In genomic region chr9:110148384-110148783, GRCh38 we compare ENCODE assay signal across 8 cellular contexts. TPM values are rescaled to one million over a fixed set of nuclear protein-coding genes. Genes with fewer than 3 reads are reported as not detected.
DNase-seq lines count a peak whose midpoint lies in the region; ATAC-seq and TF ChIP-seq lines count a peak whose summit lies in the region.

No MANE protein-coding gene starts in this region.

- no peaks in the 10 kb centered on the region for H3K36me3 ChIP-seq in endodermal cell (ENCODE audit: control insufficient read depth, insufficient read depth, low read length)

- no peak overlapping the region for H3K27ac Mint-ChIP-seq in endodermal cell

- no peak overlapping the region for H3K4me3 Mint-ChIP-seq in endodermal cell

- peak; percentile 69 for DNase-seq in NOMO-1 treated with DMSO at 0.1 percent for 48 hours (lab: John Stamatoyannopoulos, UW; ENCODE audit: unreplicated experiment)
- DNase-seq in stimulated activated CD4-positive, alpha-beta T cell treated with anti-CD3 and anti-CD28 coated beads, Interleukin-1b, Interleukin-23, amount 100 ng/mL, for 48 hours = peak; percentile 83
- DNase-seq in islet precursor cell = no peak
- no peak for DNase-seq in NCI-H2171 treated with DMSO at 0.1 percent for 48 hours (lab: John Stamatoyannopoulos, UW)
- DNase-seq in endodermal cell = no peak

- no peak overlapping the region for H3K4me3 ChIP-seq in endodermal cell (ENCODE audit: low read length)

- WGBS in endodermal cell (ENCODE audit: insufficient coverage in 1 of 2, insufficient read length in 1 of 2), 2 experiments = 85 to 92% methylated on average over 5 to 7 of the region's 7 CpGs

- H3K27ac ChIP-seq in cingulate gyrus (ENCODE audit: low read depth, low read length) = peak overlapping the region; percentile 25
- no peak overlapping the region for H3K27ac ChIP-seq in endodermal cell (ENCODE audit: low read depth, low read length)

- H3K4me1 ChIP-seq in endodermal cell (ENCODE audit: control insufficient read depth, insufficient read depth, low read length) = no peaks in the 10 kb centered on the region

- no peaks in the 10 kb centered on the region for H3K4me1 Mint-ChIP-seq in endodermal cell

- TF ChIP-seq CTCF in endodermal cell (conservative IDR thresholded peaks at IDR 0.05) = no peak

- H3K9me3 ChIP-seq in endodermal cell (ENCODE audit: control insufficient read depth, low read length) = peaks cover 8% of the 10 kb centered on the region

- no peaks in the 10 kb centered on the region for H3K27me3 ChIP-seq in endodermal cell (ENCODE audit: control insufficient read depth, insufficient read depth, low read length, poor library complexity, severe bottlenecking)

- ATAC-seq in GM18499 (IDR thresholded peaks at IDR 0.05; ENCODE audit: insufficient read depth, unreplicated experiment) (peak; percentile 56), GM21786 (IDR thresholded peaks at IDR 0.05; ENCODE audit: unreplicated experiment) (peak; percentile 66)

- H3K27me3 Mint-ChIP-seq in endodermal cell (ENCODE audit: insufficient read depth) = no peaks in the 10 kb centered on the region

- peaks cover 11% of the 10 kb centered on the region for H3K36me3 Mint-ChIP-seq in endodermal cell (ENCODE audit: low read depth)

- peaks cover 4% of the 10 kb centered on the region for H3K9me3 Mint-ChIP-seq in endodermal cell

- H3K9ac ChIP-seq in endodermal cell (ENCODE audit: extremely low read depth, low read length, poor library complexity, severe bottlenecking) = no peak overlapping the region

RNA-seq across cellular contexts. Expression of gene C9orf152, which starts 59.6 kb away (rescaled TPM):
- not detected for total RNA-seq in endodermal cell
- polyA plus RNA-seq in endodermal cell (2013, experiment 1 of 2) = not detected
- not detected for polyA plus RNA-seq in endodermal cell (2013, experiment 2 of 2)

Comparison
In these comparisons a context has a peak if more than half of its experiments do, and no peak if none do; other contexts are left out.
1. DNase-seq: peak in NOMO-1 treated with DMSO at 0.1 percent for 48 hours (single experiment) and stimulated activated CD4-positive, alpha-beta T cell treated with anti-CD3 and anti-CD28 coated beads, Interleukin-1b, Interleukin-23, amount 100 ng/mL, for 48 hours (single experiment); none in islet precursor cell (single experiment), NCI-H2171 treated with DMSO at 0.1 percent for 48 hours (single experiment) and endodermal cell (single experiment).